In genomic region chr11:36151933-36152580, GRCh38 we compare ENCODE assay signal across 17 cellular contexts.
DNase-seq lines count a peak whose midpoint lies in the region; ATAC-seq and TF ChIP-seq lines count a peak whose summit lies in the region.
"Had no signal": no experiment of that assay in that cellular context is flagged by ENCODE, and none has a peak within 500 bp of the region (broad histone marks: within the 10 kb centered on the region; RNA-seq: fewer than 3 reads in every experiment).

No MANE protein-coding gene starts in this region.

- DNase-seq in CD1c-positive myeloid dendritic cell (ENCODE audit: extremely low spot score) = peak; percentile 29
- DNase-seq in fibroblast of peridontal ligament (ENCODE audit: extremely low read depth) = peak; percentile 84
- DNase-seq in progenitor cell of endocrine pancreas (ENCODE audit: low spot score, unreplicated experiment) = no peak
- no peak for DNase-seq in erythroblast (lab: John Stamatoyannopoulos, UW)
- no peak for DNase-seq in AML-193 (lab: John Stamatoyannopoulos, UW)
- no peak for DNase-seq in COLO829 (ENCODE audit: low spot score)
- DNase-seq: CD8-positive, alpha-beta T cell; EL; HCEC 1CT; NCI-H1105 treated with DMSO at 0.1 percent for 48 hours; NCI-H187 treated with DMSO at 0.1 percent for 48 hours; NCI-H446; PC-3 had no signal

- no peak for TF ChIP-seq CTCF in progenitor cell of endocrine pancreas (IDR thresholded peaks at IDR 0.05; ENCODE audit: unreplicated experiment)

- no peaks in the 10 kb centered on the region for H3K27me3 Mint-ChIP-seq in progenitor cell of endocrine pancreas

- no peaks in the 10 kb centered on the region for H3K9me3 Mint-ChIP-seq in progenitor cell of endocrine pancreas (ENCODE audit: low read depth)
- H3K9me3 Mint-ChIP-seq: CD8-positive, alpha-beta T cell had no signal

- no peak for ATAC-seq in GM21723 (IDR thresholded peaks at IDR 0.05; ENCODE audit: unreplicated experiment)
- ATAC-seq: CD8-positive, alpha-beta T cell; PC-3; Right ventricle myocardium inferior had no signal

- H3K4me3 Mint-ChIP-seq in progenitor cell of endocrine pancreas (ENCODE audit: low read depth) = no peak overlapping the region
- H3K4me3 Mint-ChIP-seq: B cell; CD8-positive, alpha-beta T cell had no signal

- no peak for TF ChIP-seq POLR2A in erythroblast (IDR thresholded peaks at IDR 0.05; ENCODE audit: low read length)

- H3K36me3 Mint-ChIP-seq in progenitor cell of endocrine pancreas (ENCODE audit: insufficient read depth) = peaks cover 3% of the 10 kb centered on the region
- H3K36me3 Mint-ChIP-seq: CD8-positive, alpha-beta T cell had no signal

- H3K27ac Mint-ChIP-seq in progenitor cell of endocrine pancreas = peak overlapping the region; percentile 90
- H3K27ac Mint-ChIP-seq: B cell; CD8-positive, alpha-beta T cell had no signal

- H3K4me1 Mint-ChIP-seq in progenitor cell of endocrine pancreas (ENCODE audit: low read depth) = peaks cover 31% of the 10 kb centered on the region
- H3K4me1 Mint-ChIP-seq: B cell had no signal

TF ChIP-seq in PFSK-1, 5 proteins besides CTCF, POLR2A, EP300 and RAD21:
- TF ChIP-seq POLR2AphosphoS5 (IDR thresholded peaks at IDR 0.05; ENCODE audit: low read depth, low read length) (no peak), REST (IDR thresholded peaks at IDR 0.05; ENCODE audit: insufficient read depth in 1 of 2, low read depth in 2 of 2, low read length in 2 of 2) (no peak), SIN3A (IDR thresholded peaks at IDR 0.05; ENCODE audit: borderline replicate concordance, insufficient read depth, low read length) (peak; percentile 65; the same call in 1 of the 2 replicates)
TF ChIP-seq in PFSK-1: peak in this region for 1.

Comparison
In these comparisons a context has a peak if more than half of its experiments do, and no peak if none do; other contexts are left out.
1. DNase-seq: peak in CD1c-positive myeloid dendritic cell (single experiment) and fibroblast of peridontal ligament (single experiment); none in progenitor cell of endocrine pancreas (single experiment), erythroblast (0 of 2), AML-193 (0 of 2) and COLO829 (single experiment).